ENCODE assay signal across 18 cellular contexts in genomic region chr22:17348464-17349103, GRCh38.
"Had no signal": no experiment of that assay in that cellular context is flagged by ENCODE, and none has a peak within 500 bp of the region (broad histone marks: within the 10 kb centered on the region; RNA-seq: fewer than 3 reads in every experiment).

No MANE protein-coding gene starts in this region.

- H3K27me3 Mint-ChIP-seq: activated naive CD8-positive, alpha-beta T cell treated with anti-CD3 and anti-CD28 coated beads, Interleukin-2, amount 50 U/mL, for 24 hours had no signal

- H3K27ac ChIP-seq: epithelial cell of prostate, pancreas, sigmoid colon, stomach, thoracic aorta had no signal

- ATAC-seq: activated naive CD8-positive, alpha-beta T cell treated with anti-CD3 and anti-CD28 coated beads, Interleukin-2, amount 50 U/mL, for 24 hours; effector memory CD8-positive, alpha-beta T cell; pancreas had no signal

- H3K9me3 Mint-ChIP-seq: activated naive CD8-positive, alpha-beta T cell treated with anti-CD3 and anti-CD28 coated beads, Interleukin-2, amount 50 U/mL, for 24 hours; effector memory CD8-positive, alpha-beta T cell had no signal

- H3K4me3 Mint-ChIP-seq: activated naive CD8-positive, alpha-beta T cell treated with anti-CD3 and anti-CD28 coated beads, Interleukin-2, amount 50 U/mL, for 24 hours had no signal

- DNase-seq: activated CD4-positive, alpha-beta T cell treated with anti-CD3 and anti-CD28 coated beads, Interleukin-2, amount 50 U/mL, for 4 hours; activated CD4-positive, CD25-positive, alpha-beta regulatory T cell treated with anti-CD3 and anti-CD28 coated beads, Interleukin-2, amount 50 U/mL, for 72 hours; activated naive CD4-positive, alpha-beta T cell treated with Interleukin-2 at 50 U/mL for 16 hours; activated naive CD8-positive, alpha-beta T cell treated with anti-CD3 and anti-CD28 coated beads, Interleukin-2, amount 50 U/mL, for 24 hours; activated T-cell treated with anti-CD3 and anti-CD28 coated beads for 4 hours; aorta; cerebellar nuclear complex; effector memory CD8-positive, alpha-beta T cell; head of caudate nucleus; midbrain; pancreas; sigmoid colon; stimulated activated CD4-positive, alpha-beta T cell treated with anti-CD3 and anti-CD28 coated beads, Interleukin-1b, Interleukin-23, amount 100 ng/mL, for 48 hours; stomach; T-helper 9 cell had no signal

- H3K36me3 ChIP-seq: pancreas, sigmoid colon, stomach, thoracic aorta had no signal

- H3K4me1 Mint-ChIP-seq: activated naive CD8-positive, alpha-beta T cell treated with anti-CD3 and anti-CD28 coated beads, Interleukin-2, amount 50 U/mL, for 24 hours had no signal

- H3K27me3 ChIP-seq: pancreas, sigmoid colon had no signal

- H3K27ac Mint-ChIP-seq: activated naive CD8-positive, alpha-beta T cell treated with anti-CD3 and anti-CD28 coated beads, Interleukin-2, amount 50 U/mL, for 24 hours; effector memory CD8-positive, alpha-beta T cell had no signal

- H3K4me1 ChIP-seq: pancreas, sigmoid colon, stomach had no signal

- H3K4me3 ChIP-seq: lung, pancreas, sigmoid colon, stomach, thoracic aorta had no signal

- H3K9me3 ChIP-seq: pancreas, sigmoid colon, stomach, thoracic aorta had no signal
